In genomic region chr19:21115430-21115829, GRCh38 we compare ENCODE assay signal across 1 cellular context.
A peak's percentile ranks its signal among the peaks of the same experiment; 100 is the strongest.
TF ChIP-seq lines count a peak whose summit lies in the region.

No MANE protein-coding gene starts in this region.

TF ChIP-seq in K562, 482 proteins besides CTCF, POLR2A, EP300 and RAD21 (continued from another document and continues in another):
- TF ChIP-seq CHAMP1 (IDR thresholded peaks at IDR 0.05) (peak; percentile 62; the same call in 1 of the 2 replicates), ZNF41 (CRISPR knock-in tag; conservative IDR thresholded peaks at IDR 0.05) (no peak), C11orf30 (IDR thresholded peaks at IDR 0.05; ENCODE audit: low read depth) (peak; percentile 27; the same call in 1 of the 2 replicates), GATA2 (CRISPR knock-in tag; IDR thresholded peaks at IDR 0.05) (peak; percentile 59; the same call in 1 of the 2 replicates), ZNF124 (CRISPR knock-in tag; IDR thresholded peaks at IDR 0.05) (no peak), NKRF (IDR thresholded peaks at IDR 0.05; ENCODE audit: borderline replicate concordance) (no peak), SP2 (IDR thresholded peaks at IDR 0.05; ENCODE audit: extremely low read depth, low read depth, low read length, poor library complexity, severe bottlenecking) (no peak), ZMIZ1 (IDR thresholded peaks at IDR 0.05; ENCODE audit: low read depth in 2 of 2, low read length in 2 of 2) (no peak), CBFA2T3 (IDR thresholded peaks at IDR 0.05) (peak; percentile 94), HBP1 (CRISPR knock-in tag; IDR thresholded peaks at IDR 0.05) (no peak), CXXC5 (CRISPR knock-in tag; IDR thresholded peaks at IDR 0.05) (no peak), RB1 (IDR thresholded peaks at IDR 0.05; ENCODE audit: low read depth) (no peak), ELF4 (CRISPR knock-in tag; IDR thresholded peaks at IDR 0.05) (no peak), ZBTB12 (CRISPR knock-in tag; IDR thresholded peaks at IDR 0.05) (no peak), TAF7 (tag; IDR thresholded peaks at IDR 0.05) (no peak), EP400 (IDR thresholded peaks at IDR 0.05) (0 out of 2 replicates have a peak, but pooled peaks have one; percentile 17), BDP1 (IDR thresholded peaks at IDR 0.05; ENCODE audit: insufficient read depth, insufficient read length) (no peak), PHB (CRISPR knock-in tag; IDR thresholded peaks at IDR 0.05) (no peak), U2AF1 (optimal IDR thresholded peaks at IDR 0.05; ENCODE audit: low read depth, low read length) (no peak), U2AF2 (optimal IDR thresholded peaks at IDR 0.05; ENCODE audit: low read depth, low read length) (no peak), MAZ (CRISPR knock-in tag; conservative IDR thresholded peaks at IDR 0.05 in 1 of 2, IDR thresholded peaks at IDR 0.05 in 1 of 2) (no peak), ZNF217 (CRISPR knock-in tag; IDR thresholded peaks at IDR 0.05) (no peak), SLC30A9 (CRISPR knock-in tag; IDR thresholded peaks at IDR 0.05) (no peak), ZNF696 (CRISPR knock-in tag; conservative IDR thresholded peaks at IDR 0.05) (no peak), NFE2L1 (tag; IDR thresholded peaks at IDR 0.05; ENCODE audit: borderline replicate concordance, low read depth) (no peak), ZNF57 (CRISPR knock-in tag; IDR thresholded peaks at IDR 0.05) (no peak), PKNOX1 (IDR thresholded peaks at IDR 0.05) (peak; percentile 40), DDX20 (tag; IDR thresholded peaks at IDR 0.05; ENCODE audit: low read depth) (no peak), MEF2D (tag; conservative IDR thresholded peaks at IDR 0.05; ENCODE audit: low read depth) (no peak), ZNF253 (CRISPR knock-in tag; conservative IDR thresholded peaks at IDR 0.05) (no peak), NBN (IDR thresholded peaks at IDR 0.05; ENCODE audit: low read depth) (no peak), FOXP4 (CRISPR knock-in tag; IDR thresholded peaks at IDR 0.05; ENCODE audit: borderline replicate concordance) (no peak), NFXL1 (CRISPR knock-in tag; IDR thresholded peaks at IDR 0.05) (no peak), TFAM (CRISPR knock-in tag; conservative IDR thresholded peaks at IDR 0.05) (no peak), CEBPG (CRISPR knock-in tag; IDR thresholded peaks at IDR 0.05) (no peak), CEBPG (tag; conservative IDR thresholded peaks at IDR 0.05 in 1 of 2, IDR thresholded peaks at IDR 0.05 in 1 of 2) (no peak), ZNF384 (IDR thresholded peaks at IDR 0.05; ENCODE audit: low read depth, low read length) (peak; percentile 55), VEZF1 (CRISPR knock-in tag; IDR thresholded peaks at IDR 0.05) (no peak), CREBBP (IDR thresholded peaks at IDR 0.05; ENCODE audit: low read depth, low read length) (no peak), POLR3G (IDR thresholded peaks at IDR 0.05; ENCODE audit: extremely low read depth, insufficient read length, insufficient replicate concordance) (no peak), ZNF224 (CRISPR knock-in tag; IDR thresholded peaks at IDR 0.05) (no peak), ZNF644 (tag; IDR thresholded peaks at IDR 0.05; ENCODE audit: low read depth) (no peak), NCOR1 (IDR thresholded peaks at IDR 0.05) (peak; percentile 84), KDM4B (IDR thresholded peaks at IDR 0.05; ENCODE audit: borderline replicate concordance in 2 of 2, low read depth in 1 of 2) (no peak), TFAP4 (CRISPR knock-in tag; IDR thresholded peaks at IDR 0.05; ENCODE audit: borderline replicate concordance) (no peak), HMG20A (CRISPR knock-in tag; conservative IDR thresholded peaks at IDR 0.05) (no peak), RBM39 (optimal IDR thresholded peaks at IDR 0.05; ENCODE audit: low read depth, low read length) (no peak), TRIM25 (IDR thresholded peaks at IDR 0.05; ENCODE audit: borderline replicate concordance) (no peak), BACH1 (tag; IDR thresholded peaks at IDR 0.05) (no peak), NR2C1 (IDR thresholded peaks at IDR 0.05) (no peak), NR2C1 (tag; IDR thresholded peaks at IDR 0.05) (no peak)
